ENCODE assay signal across 1 cellular context in genomic region chr12:42325776-42326465, GRCh38.
TF ChIP-seq lines count a peak whose summit lies in the region.

PPHLN1 (plus strand) TSS chr12:42326167; CDS start chr12:42335903, 9,736 bp downstream.
ZCRB1 (minus strand) TSS chr12:42326094; CDS start chr12:42324102, 1,992 bp downstream.

TF ChIP-seq in IMR-90, 13 proteins besides CTCF, POLR2A, EP300 and RAD21:
- TF ChIP-seq MXI1 (IDR thresholded peaks at IDR 0.05; ENCODE audit: borderline replicate concordance, low read depth, low read length) (peak; percentile 26; the same call in 1 of the 2 replicates), RFX5 (IDR thresholded peaks at IDR 0.05; ENCODE audit: low read depth, low read length) (no peak), CHD1 (IDR thresholded peaks at IDR 0.05; ENCODE audit: low read depth, low read length) (no peak), RCOR1 (IDR thresholded peaks at IDR 0.05; ENCODE audit: insufficient replicate concordance, low read length) (no peak)
